Comparison of ENCODE assay signal across 21 cellular contexts in genomic region chr1:15219280-15220023, GRCh38. TPM values are rescaled to one million over a fixed set of nuclear protein-coding genes. Genes with fewer than 3 reads are reported as not detected.
"Had no signal": no experiment of that assay in that cellular context is flagged by ENCODE, and none has a peak within 500 bp of the region (broad histone marks: within the 10 kb centered on the region; RNA-seq: fewer than 3 reads in every experiment).

No MANE protein-coding gene starts in this region.

- H3K27ac Mint-ChIP-seq: activated CD8-positive, alpha-beta T cell treated with anti-CD3 and anti-CD28 coated beads, Interleukin-2, amount 10 ng/mL, durations not matched to agents 7 days and 5 days; activated T-cell treated with anti-CD3 and anti-CD28 coated beads, Interleukin-2, amount 50 U/mL, for 24 hours; nephron progenitor cell; T-cell; WTC11 had no signal

- H3K9me3 ChIP-seq: adrenal gland, breast epithelium, esophagus squamous epithelium, heart right ventricle, left lung, prostate gland, right atrium auricular region had no signal

- H3K36me3 ChIP-seq: breast epithelium, right atrium auricular region had no signal

- H3K27me3 ChIP-seq: adrenal gland, breast epithelium, esophagus squamous epithelium, heart right ventricle, left lung, right atrium auricular region had no signal

- H3K4me1 ChIP-seq: breast epithelium, prostate gland had no signal

- H3K36me3 Mint-ChIP-seq: T-cell had no signal

- DNase-seq: activated CD4-positive, alpha-beta T cell treated with anti-CD3 and anti-CD28 coated beads for 48 hours; activated CD8-positive, alpha-beta T cell treated with anti-CD3 and anti-CD28 coated beads, Interleukin-2, amount 10 ng/mL, durations not matched to agents 7 days and 5 days; activated naive CD4-positive, alpha-beta T cell treated with anti-CD3 and anti-CD28 coated beads, Interleukin-2, amount 50 U/mL, for 16 hours; activated T-cell treated with anti-CD3 and anti-CD28 coated beads, Interleukin-2, amount 50 U/mL, for 24 hours; cerebellar nuclear complex; effector CD4-positive, alpha-beta T cell; esophagus squamous epithelium; left lung; nephron progenitor cell; occipital lobe; small intestine; stimulated activated CD4-positive, alpha-beta T cell treated with anti-CD3 and anti-CD28 coated beads, Interleukin-15, amount 100 ng/mL, for 24 hours; stimulated activated CD4-positive, alpha-beta T cell treated with anti-CD3 and anti-CD28 coated beads, Interleukin-2, amount 100 ng/mL, for 48 hours; T-cell had no signal

- H3K9me3 Mint-ChIP-seq: activated T-cell treated with anti-CD3 and anti-CD28 coated beads, Interleukin-2, amount 50 U/mL, for 24 hours; T-cell had no signal

- H3K4me3 Mint-ChIP-seq: activated CD8-positive, alpha-beta T cell treated with anti-CD3 and anti-CD28 coated beads, Interleukin-2, amount 10 ng/mL, durations not matched to agents 7 days and 5 days; activated T-cell treated with anti-CD3 and anti-CD28 coated beads, Interleukin-2, amount 50 U/mL, for 24 hours; nephron progenitor cell; T-cell; WTC11 had no signal

- H3K27ac ChIP-seq: breast epithelium, esophagus squamous epithelium, heart right ventricle, prostate gland, right atrium auricular region had no signal

- ATAC-seq: activated CD8-positive, alpha-beta T cell treated with anti-CD3 and anti-CD28 coated beads, Interleukin-2, amount 10 ng/mL, durations not matched to agents 7 days and 5 days; T-cell; WTC11 had no signal

- H3K4me3 ChIP-seq: adrenal gland, breast epithelium, esophagus squamous epithelium, heart right ventricle, left lung, prostate gland, right atrium auricular region had no signal

RNA-seq across cellular contexts. Expression of gene FHAD1, which starts 27.6 kb away (rescaled TPM):
- total RNA-seq: lung microvascular endothelial cell, right atrium auricular region had no signal
